In the genomic region with DNA sequence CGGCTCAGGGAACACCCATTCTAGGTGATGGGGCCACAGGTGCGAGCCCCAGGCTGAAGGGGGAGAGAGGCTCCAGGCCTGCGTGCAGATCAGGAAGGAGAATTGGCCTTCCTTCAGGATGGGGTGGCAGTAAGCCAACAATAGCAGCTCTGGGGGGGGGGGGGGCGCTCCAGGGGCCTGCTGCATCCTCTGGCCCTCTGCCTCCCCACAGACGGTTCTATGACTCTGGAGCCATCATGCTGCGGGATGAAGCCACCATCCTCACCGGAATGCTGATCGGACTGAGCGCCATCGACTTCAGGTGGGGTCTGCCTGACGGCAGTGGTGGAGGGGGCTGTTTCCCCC, we compare ENCODE assay signal across 12 cellular contexts. TPM values are rescaled to one million over a fixed set of nuclear protein-coding genes. Genes with fewer than 3 reads are reported as not detected.
DNase-seq lines count a peak whose midpoint lies in the region; ATAC-seq and TF ChIP-seq lines count a peak whose summit lies in the region.
"Had no signal": no experiment of that assay in that cellular context is flagged by ENCODE, and none has a peak within 500 bp of the region (broad histone marks: within the 10 kb centered on the region; RNA-seq: fewer than 3 reads in every experiment).

No MANE protein-coding gene starts in this region.

- H3K27me3 ChIP-seq in HUES6 (ENCODE audit: control insufficient read depth, insufficient read depth, low read length) (peaks cover 47% of the 10 kb centered on the region), mammary epithelial cell (ENCODE audit: insufficient read depth, low read length) (no peaks in the 10 kb centered on the region), osteoblast (ENCODE audit: insufficient read depth, low read length) (peaks cover 43% of the 10 kb centered on the region), upper lobe of left lung (peaks cover 0 to 29% (median 11%) of the 10 kb centered on the region in 4 donors), aorta (ENCODE audit: control insufficient read depth in 1 of 2, insufficient read depth in 2 of 2, low read length in 1 of 2) (peaks cover 0 to 1% of the 10 kb centered on the region in 2 donors)

- no TSS peak for BruUV-seq in mammary epithelial cell (replicated peaks; lab: Mats Ljungman, UMichigan)

- H2AFZ ChIP-seq in mammary epithelial cell (ENCODE audit: low read depth, low read length): peak overlapping the region; percentile 76
- no peak overlapping the region for H2AFZ ChIP-seq in osteoblast (ENCODE audit: low read length)

- H3K9me3 ChIP-seq in HUES6 (ENCODE audit: control insufficient read depth, insufficient read depth, low read depth, low read length): no peaks in the 10 kb centered on the region
- H3K9me3 ChIP-seq in mammary epithelial cell (replicated peaks; ENCODE audit: insufficient read depth, low read length): no peaks in the 10 kb centered on the region
- no peaks in the 10 kb centered on the region for H3K9me3 ChIP-seq in osteoblast (ENCODE audit: low read depth, low read length)
- H3K9me3 ChIP-seq in upper lobe of left lung: no peaks in the 10 kb centered on the region
- H3K9me3 ChIP-seq in aorta (ENCODE audit: control insufficient read depth, low read length): no peaks in the 10 kb centered on the region

- no peaks in the 10 kb centered on the region for H3K9me3 Mint-ChIP-seq in T-helper 2 cell treated with Interferon-gamma antibody and Interleukin-4, amounts not matched to agents 5 μg/mL and 100 μg/mL, for 36 hours

- CTCF ChIA-PET in mammary epithelial cell (lab: Charles Lee; ENCODE audit: low non-redundant PET): no interaction called here

- H3K4me3 Mint-ChIP-seq in T-helper 2 cell treated with Interferon-gamma antibody and Interleukin-4, amounts not matched to agents 5 μg/mL and 100 μg/mL, for 36 hours: peak overlapping the region; percentile 56

- H3K36me3 ChIP-seq in HUES6 (ENCODE audit: control insufficient read depth, insufficient read depth, low read length) (peaks cover 2% of the 10 kb centered on the region), mammary epithelial cell (ENCODE audit: insufficient read depth, low read length) (peaks cover under 1% of the 10 kb centered on the region), osteoblast (ENCODE audit: insufficient read depth, low read length) (no peaks in the 10 kb centered on the region), upper lobe of left lung (peaks cover 0 to 4% (median 3%) of the 10 kb centered on the region in 4 donors), aorta (ENCODE audit: control insufficient read depth in 1 of 2, insufficient read depth in 2 of 2, low read length in 1 of 2) (no peaks in the 10 kb centered on the region)

- H3K4me2 ChIP-seq in mammary epithelial cell (ENCODE audit: insufficient read depth, low read depth, low read length) (peak overlapping the region; percentile 94), osteoblast (ENCODE audit: insufficient read depth, low read length) (no peak overlapping the region)

- peaks cover 3% of the 10 kb centered on the region for H3K36me3 Mint-ChIP-seq in T-helper 2 cell treated with Interferon-gamma antibody and Interleukin-4, amounts not matched to agents 5 μg/mL and 100 μg/mL, for 36 hours (ENCODE audit: low read depth)

- H3K79me2 ChIP-seq in mammary epithelial cell (ENCODE audit: insufficient read depth, low read length) (no peaks in the 10 kb centered on the region), osteoblast (ENCODE audit: insufficient read depth, low read length) (no peaks in the 10 kb centered on the region)

- H3K27ac ChIP-seq in HUES6 (ENCODE audit: low read depth, low read length) (no peak overlapping the region), mammary epithelial cell (ENCODE audit: insufficient read depth, low read depth, low read length) (no peak overlapping the region), osteoblast (ENCODE audit: low read depth, low read length) (no peak overlapping the region), upper lobe of left lung (no peak overlapping the region), aorta (ENCODE audit: low read depth in 1 of 2, low read length in 2 of 2) (no peak overlapping the region)

- H3K4me3 ChIP-seq in HUES6 (ENCODE audit: low read depth, low read length) (peak overlapping the region; percentile 71), mammary epithelial cell (replicated peaks in 1 of 3; ENCODE audit: insufficient read depth in 1 of 3, low read depth in 2 of 3, low read length in 3 of 3) (no peak overlapping the region), osteoblast (ENCODE audit: insufficient read depth, low read length) (no peak overlapping the region), upper lobe of left lung (no peak overlapping the region), aorta (ENCODE audit: low read length in 2 of 2) (no peak overlapping the region)

- dilution Hi-C loops in mammary epithelial cell (cut with HindIII; ENCODE audit: low sequenced_read_pairs): loop anchor here (5.0 kb wide), 3 partner anchors 42 to 112 kb away; no protein-coding TSS in a partner anchor

- no peak for TF ChIP-seq POLR2A in upper lobe of left lung (IDR thresholded peaks at IDR 0.05)

- ATAC-seq in upper lobe of left lung (ENCODE audit: low FRiP score in 2 of 2) (no peak), aorta (ENCODE audit: low FRiP score) (no peak)

- H3K4me1 ChIP-seq in HUES6 (ENCODE audit: control insufficient read depth, insufficient read depth, low read length): peaks cover 32% of the 10 kb centered on the region
- peaks cover 10% of the 10 kb centered on the region for H3K4me1 ChIP-seq in mammary epithelial cell (ENCODE audit: insufficient read depth, low read length)
- no peaks in the 10 kb centered on the region for H3K4me1 ChIP-seq in osteoblast (ENCODE audit: insufficient read depth, low read length)
- H3K4me1 ChIP-seq in upper lobe of left lung: peaks cover 9 to 16% (median 12%) of the 10 kb centered on the region in 4 donors
- H3K4me1 ChIP-seq in aorta (ENCODE audit: control insufficient read depth in 1 of 2, insufficient read depth in 2 of 2, low read length in 2 of 2): no peaks in the 10 kb centered on the region

- intact Hi-C loops in mammary epithelial cell (cut with micrococcal nuclease) (no loop called here), aorta (cut with DNase I) (no loop called here)

- no peak for DNase-seq in T-helper 2 cell treated with Interferon-gamma antibody and Interleukin-4, amounts not matched to agents 5 μg/mL and 100 μg/mL, for 36 hours (ENCODE audit: low spot score)
- DNase-seq in T-helper 2 cell (no peak), mammary epithelial cell (no peak), osteoblast (ENCODE audit: insufficient read length, low spot score, missing footprints) (peak; percentile 79), upper lobe of left lung (no peak), NCI-H1436 (lab: John Stamatoyannopoulos, UW) (no peak), aorta (no peak)
- DNase-seq: NCI-H187 treated with DMSO at 0.1 percent for 48 hours; stimulated activated CD4-positive, alpha-beta T cell treated with anti-CD3 and anti-CD28 coated beads, Interleukin-12 subunit alpha, Interleukin-12 subunit beta, amount 100 ng/mL, for 4 hours; stimulated activated CD8-positive, alpha-beta memory T cell treated with anti-CD3 and anti-CD28 coated beads, Interleukin-4, amount 100 ng/mL, for 48 hours had no signal

- H3K27ac Mint-ChIP-seq in T-helper 2 cell treated with Interferon-gamma antibody and Interleukin-4, amounts not matched to agents 5 μg/mL and 100 μg/mL, for 36 hours: no peak overlapping the region

- H3K9ac ChIP-seq in HUES6 (ENCODE audit: low read length) (peak overlapping the region; percentile 7), mammary epithelial cell (ENCODE audit: insufficient read depth, low read length) (no peak overlapping the region)

- in situ Hi-C loops in mammary epithelial cell (cut with MboI; ENCODE audit: low sequenced_read_pairs in 2 of 2): no loop called here

- 56% methylated on average over 3 of the region's 11 CpGs for WGBS in mammary epithelial cell (ENCODE audit: low coverage, missing lambda C conversion rate)
- 33 to 43% methylated on average over 6 to 10 of the region's 11 CpGs for WGBS in upper lobe of left lung, 2 donors
- 17 to 25% methylated on average over 10 to 11 of the region's 11 CpGs for WGBS in aorta, 2 donors

- H3K27me3 Mint-ChIP-seq in T-helper 2 cell treated with Interferon-gamma antibody and Interleukin-4, amounts not matched to agents 5 μg/mL and 100 μg/mL, for 36 hours (ENCODE audit: low read depth): peaks cover 58% of the 10 kb centered on the region

- H3K4me1 Mint-ChIP-seq in T-helper 2 cell treated with Interferon-gamma antibody and Interleukin-4, amounts not matched to agents 5 μg/mL and 100 μg/mL, for 36 hours (ENCODE audit: low read depth): peaks cover 9% of the 10 kb centered on the region

- TF ChIP-seq CTCF in mammary epithelial cell (conservative IDR thresholded peaks at IDR 0.05 in 1 of 2, IDR thresholded peaks at IDR 0.05 in 1 of 2; ENCODE audit: extremely low read depth in 1 of 2, insufficient read depth in 1 of 2, low read depth in 1 of 2, low read length in 2 of 2) (no peak), osteoblast (IDR thresholded peaks at IDR 0.05; ENCODE audit: extremely low read depth, low read depth, low read length) (no peak), upper lobe of left lung (IDR thresholded peaks at IDR 0.05) (no peak)

- TF ChIP-seq EP300 in upper lobe of left lung (IDR thresholded peaks at IDR 0.05): no peak

- H4K20me1 ChIP-seq in mammary epithelial cell (ENCODE audit: insufficient read depth, low read length) (no peaks in the 10 kb centered on the region), osteoblast (ENCODE audit: insufficient read depth, low read length) (peaks cover 2% of the 10 kb centered on the region)

RNA-seq across cellular contexts. Expression of gene RUNDC3A, which starts 6.1 kb away (rescaled TPM):
- 1 to 10 TPM; 1.3 TPM for total RNA-seq in mammary epithelial cell
- polyA plus RNA-seq in mammary epithelial cell: 1.2 TPM
- not detected for polyA minus RNA-seq in mammary epithelial cell
- under 0.01 TPM in 1 of 2 replicates, not detected in the other for total RNA-seq in osteoblast
- total RNA-seq in upper lobe of left lung: 1 to 10 TPM in 2 of 6 donors, under 1 TPM in 1, not detected in 3; 0.13 to 2.6 (median 1.0) TPM
- under 1 TPM in 1 of 2 donors, not detected in 1; 0.75 TPM for total RNA-seq in aorta
- under 1 TPM; 0.26 to 0.50 TPM for polyA plus RNA-seq in aorta

RNA-seq across cellular contexts. Expression of gene SLC25A39, which starts 10.1 kb away (rescaled TPM):
- 100 to 1,000 TPM; 116 to 169 TPM for total RNA-seq in mammary epithelial cell
- polyA plus RNA-seq in mammary epithelial cell: 176 TPM
- 171 TPM for polyA minus RNA-seq in mammary epithelial cell
- total RNA-seq in osteoblast: 60.1 and 60.7 TPM in 2 replicates
- total RNA-seq in upper lobe of left lung: 100 to 1,000 TPM in 3 of 6 donors, 10 to 100 TPM in 3; 56.8 to 144 (median 98.6) TPM
- total RNA-seq in aorta: 10 to 100 TPM; 50.2 to 61.5 TPM
- 100 to 1,000 TPM in 1 of 2 donors, 10 to 100 TPM in 1; 54.6 to 107 TPM for polyA plus RNA-seq in aorta

RNA-seq across cellular contexts. Expression of gene GRN, which starts 30.6 kb away (rescaled TPM):
- total RNA-seq in mammary epithelial cell (100 to 1,000 TPM; 288 to 394 TPM), osteoblast (382 and 390 TPM in 2 replicates), upper lobe of left lung (1,000 to 10,000 TPM in 4 of 6 donors, 100 to 1,000 TPM in 2; 439 to 1,887 (median 1,220) TPM), aorta (100 to 1,000 TPM; 162 to 248 TPM)
- polyA plus RNA-seq in mammary epithelial cell (369 TPM), aorta (100 to 1,000 TPM; 125 to 145 TPM)
- polyA minus RNA-seq in mammary epithelial cell: 293 TPM

RNA-seq across cellular contexts. Expression of gene SLC4A1, which starts 46.6 kb away (rescaled TPM):
- total RNA-seq in mammary epithelial cell (not detected), osteoblast (under 0.01 TPM in 1 of 2 replicates, not detected in the other), upper lobe of left lung (1 to 10 TPM in 3 of 6 donors, under 1 TPM in 2, not detected in 1; 0.46 to 6.3 (median 1.0) TPM), aorta (10 to 100 TPM in 1 of 2 donors, 1 to 10 TPM in 1; 1.5 to 10.2 TPM)
- polyA plus RNA-seq in mammary epithelial cell (not detected), aorta (under 1 TPM; 0.08 to 0.25 TPM)
- not detected for polyA minus RNA-seq in mammary epithelial cell
- total RNA-seq: HT1080 had no signal

RNA-seq across cellular contexts. Expression of gene FAM171A2, which starts 49.2 kb away (rescaled TPM):
- total RNA-seq in mammary epithelial cell: 1 to 10 TPM; 2.0 to 4.0 TPM
- 0.59 TPM for polyA plus RNA-seq in mammary epithelial cell
- polyA minus RNA-seq in mammary epithelial cell: 0.62 TPM
- 3.5 and 4.3 TPM in 2 replicates for total RNA-seq in osteoblast
- total RNA-seq in upper lobe of left lung: 1 to 10 TPM in 2 of 6 donors, under 1 TPM in 3, not detected in 1; 0.61 to 4.6 (median 0.98) TPM
- total RNA-seq in aorta: 1 to 10 TPM in 1 of 2 donors, under 1 TPM in 1; 0.45 to 2.0 TPM
- polyA plus RNA-seq in aorta: under 1 TPM in 1 of 2 donors, not detected in 1; 0.05 TPM
